12 cellular contexts compared by ENCODE assay signal in genomic region chr2:153823880-153824279, GRCh38. TPM values are rescaled to one million over a fixed set of nuclear protein-coding genes. Genes with fewer than 3 reads are reported as not detected.
DNase-seq lines count a peak whose midpoint lies in the region; ATAC-seq and TF ChIP-seq lines count a peak whose summit lies in the region.
"Had no signal": no experiment of that assay in that cellular context is flagged by ENCODE, and none has a peak within 500 bp of the region (broad histone marks: within the 10 kb centered on the region; RNA-seq: fewer than 3 reads in every experiment).

No MANE protein-coding gene starts in this region.

- H3K27me3 ChIP-seq in PC-3 (ENCODE audit: low read length): no peaks in the 10 kb centered on the region
- no peaks in the 10 kb centered on the region for H3K27me3 ChIP-seq in A673 (replicated peaks; ENCODE audit: insufficient read depth, low read depth, low read length, poor library complexity)

- H3K9me2 ChIP-seq in PC-3 (replicated peaks; ENCODE audit: low read length): no peaks in the 10 kb centered on the region

- no peak overlapping the region for H3K4me2 ChIP-seq in PC-3 (ENCODE audit: low read length)

- CTCF ChIA-PET in PC-3 (lab: Charles Lee) (no interaction called here), A673 (lab: Charles Lee) (no interaction called here)

- peak; percentile 68 for DNase-seq in HS-5 (ENCODE audit: low read depth)
- DNase-seq in PC-3: peak; percentile 49
- DNase-seq in fibroblast of mammary gland (ENCODE audit: low read depth): peak; percentile 55
- DNase-seq in retinal pigment epithelial cell (ENCODE audit: low read depth): peak; percentile 40
- no peak for DNase-seq in iPS-NIHi11 (ENCODE audit: low spot score)
- DNase-seq in A673 (ENCODE audit: low spot score): no peak
- no peak for DNase-seq in posterior vena cava (ENCODE audit: low spot score)
- DNase-seq in left ventricle myocardium superior: no peak
- DNase-seq: NCI-H1092, NCI-H1694, NCI-H510A, NCI-H82 had no signal

- no peak overlapping the region for H3K9ac ChIP-seq in PC-3 (ENCODE audit: low read length)

- H3K4me1 ChIP-seq in PC-3 (ENCODE audit: insufficient read depth, low read length): no peaks in the 10 kb centered on the region
- no peaks in the 10 kb centered on the region for H3K4me1 ChIP-seq in A673 (ENCODE audit: insufficient read depth, low read length, poor library complexity, severe bottlenecking)

- intact Hi-C loops in PC-3 (cut with micrococcal nuclease): no loop called here
- intact Hi-C loops in A673 (cut with micrococcal nuclease; ENCODE audit: unreplicated experiment): no loop called here
- intact Hi-C loops in posterior vena cava (cut with DNase I): no loop called here
- intact Hi-C loops in left ventricle myocardium superior (cut with micrococcal nuclease): no loop called here

- no peaks in the 10 kb centered on the region for H4K20me1 ChIP-seq in PC-3 (ENCODE audit: low read length)

- H3K79me2 ChIP-seq in PC-3 (ENCODE audit: low read length): no peaks in the 10 kb centered on the region

- H3K36me3 ChIP-seq in PC-3 (ENCODE audit: low read depth, low read length) (no peaks in the 10 kb centered on the region), A673 (ENCODE audit: insufficient read depth, low read length, poor library complexity, severe bottlenecking) (no peaks in the 10 kb centered on the region)

- TF ChIP-seq CTCF in PC-3 (conservative IDR thresholded peaks at IDR 0.05; ENCODE audit: low read depth, low read length) (no peak), fibroblast of mammary gland (conservative IDR thresholded peaks at IDR 0.05; ENCODE audit: control insufficient read depth, insufficient read depth, low read depth, low read length) (no peak), retinal pigment epithelial cell (conservative IDR thresholded peaks at IDR 0.05; ENCODE audit: low read depth, low read length) (no peak), A673 (conservative IDR thresholded peaks at IDR 0.05; ENCODE audit: low read depth, low read length) (no peak)

- H3K4me3 ChIP-seq in PC-3 (ENCODE audit: low read length) (no peak overlapping the region), fibroblast of mammary gland (ENCODE audit: control insufficient read depth, low read depth, low read length) (no peak overlapping the region), retinal pigment epithelial cell (ENCODE audit: low read length) (no peak overlapping the region), A673 (ENCODE audit: low read depth, low read length, poor library complexity, severe bottlenecking) (no peak overlapping the region)

- H3K27ac ChIP-seq in PC-3 (ENCODE audit: low read length) (no peak overlapping the region), A673 (ENCODE audit: low read depth, low read length, poor library complexity, severe bottlenecking) (no peak overlapping the region)

- H3K9me3 ChIP-seq in PC-3 (ENCODE audit: low read length): no peaks in the 10 kb centered on the region
- H3K9me3 ChIP-seq in A673 (ENCODE audit: low read depth, low read length, poor library complexity, severe bottlenecking): peaks cover 9% of the 10 kb centered on the region

- POLR2A ChIA-PET in PC-3 (lab: Charles Lee; ENCODE audit: unreplicated experiment): no interaction called here
- POLR2A ChIA-PET in A673 (lab: Charles Lee; ENCODE audit: low non-redundant PET): no interaction called here

- H3F3A ChIP-seq in PC-3 (ENCODE audit: low read length, unreplicated experiment): no peaks in the 10 kb centered on the region

- H2AFZ ChIP-seq in PC-3 (ENCODE audit: low read length): no peak overlapping the region

- ATAC-seq in PC-3 (peak; percentile 58), left ventricle myocardium superior (no peak)

- no TSS peak for BruUV-seq in PC-3 (replicated peaks; lab: Mats Ljungman, UMichigan)
- BruUV-seq in A673 (replicated peaks; lab: Mats Ljungman, UMichigan): no TSS peak

RNA-seq across cellular contexts. Expression of gene GALNT13, which starts 47.8 kb away (rescaled TPM):
- total RNA-seq in PC-3 (2014; rRNA removed): 2.0 and 2.6 TPM in 2 replicates
- total RNA-seq in A673 (2021): not detected in 2 replicates
- total RNA-seq in posterior vena cava: 1 to 10 TPM; 6.0 to 6.2 TPM
- total RNA-seq in left ventricle myocardium superior: 0.15 TPM

Comparison
In these comparisons a context has a peak if more than half of its experiments do, and no peak if none do; other contexts are left out.
1. DNase-seq: peak in HS-5 (single experiment), PC-3 (single experiment), fibroblast of mammary gland (single experiment) and retinal pigment epithelial cell (single experiment); none in iPS-NIHi11 (single experiment), A673 (single experiment), posterior vena cava (single experiment) and left ventricle myocardium superior (single experiment).